8 cellular contexts compared by ENCODE assay signal in the genomic region with DNA sequence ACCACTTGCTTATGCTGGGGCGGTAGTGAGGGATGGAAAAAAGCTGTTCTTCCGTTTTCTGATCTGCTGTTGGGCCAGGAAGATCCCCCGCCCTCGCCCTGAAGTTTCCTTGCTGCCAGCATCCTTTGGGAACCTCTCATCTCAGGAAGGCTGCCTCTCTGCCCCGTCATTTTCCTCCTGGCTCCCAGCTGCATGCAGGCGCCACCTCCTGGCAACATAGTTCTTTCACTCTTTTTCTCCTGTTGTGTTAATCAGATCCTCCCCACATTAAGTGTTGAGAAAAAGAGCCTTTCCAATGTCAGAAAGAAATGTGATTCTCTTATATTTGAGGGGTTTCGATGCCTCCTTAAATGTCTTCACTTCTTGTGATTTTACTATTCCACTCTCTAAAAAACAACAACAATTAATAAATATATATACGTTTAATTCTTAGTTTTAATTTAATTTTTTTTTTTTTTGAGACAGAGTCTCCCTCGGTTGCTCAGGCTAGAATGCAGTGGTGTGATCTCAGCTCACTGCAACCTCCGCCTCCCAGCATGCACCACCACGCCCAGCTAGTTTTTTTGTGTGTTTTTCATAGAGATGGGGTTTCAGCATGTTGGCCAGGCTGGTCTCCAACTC.
DNase-seq lines count a peak whose midpoint lies in the region; ATAC-seq, FAIRE-seq and TF ChIP-seq lines count a peak whose summit lies in the region.

No MANE protein-coding gene starts in this region.

- no peaks in the 10 kb centered on the region for H3K27me3 Mint-ChIP-seq in osteocyte (ENCODE audit: unreplicated experiment)

- H3K27me3 ChIP-seq in vagina, result no peaks in the 10 kb centered on the region

- no peak overlapping the region for H3K27ac Mint-ChIP-seq in osteocyte (ENCODE audit: unreplicated experiment)

- no peaks in the 10 kb centered on the region for H3K9me3 Mint-ChIP-seq in osteocyte (ENCODE audit: unreplicated experiment)

- H3K9me3 ChIP-seq in vagina, result no peaks in the 10 kb centered on the region

- H3K4me3 Mint-ChIP-seq in osteocyte (ENCODE audit: unreplicated experiment), result no peak overlapping the region

- no peak overlapping the region for H3K27ac ChIP-seq in vagina

- ATAC-seq in GM18519 (IDR thresholded peaks at IDR 0.05; ENCODE audit: low FRiP score, unreplicated experiment), result peak; percentile 47

- no peaks in the 10 kb centered on the region for H3K36me3 ChIP-seq in vagina

- DNase-seq in AG08395 (ENCODE audit: low spot score) (peak; percentile 92), RCC 7860 (ENCODE audit: low spot score) (peak; percentile 69), foreskin fibroblast (peak; percentile 75 to 93), osteocyte (ENCODE audit: extremely low spot score, unreplicated experiment) (peak; percentile 90), vagina (ENCODE audit: extremely low spot score in 2 of 2) (no peak)
- peak; percentile 31 for DNase-seq in activated effector memory CD4-positive, alpha-beta T cell treated with Interleukin-2 at 50 U/mL for 16 hours

- peak; percentile 71 for FAIRE-seq in RCC 7860 (lab: Jason Lieb, UNC)

- H3K4me1 Mint-ChIP-seq in osteocyte (ENCODE audit: unreplicated experiment), result peaks cover 14% of the 10 kb centered on the region

- H3K4me3 ChIP-seq in foreskin fibroblast (ENCODE audit: low read depth in 1 of 2, low read length in 2 of 2), result no peak overlapping the region
- no peak overlapping the region for H3K4me3 ChIP-seq in vagina

- no peaks in the 10 kb centered on the region for H3K36me3 Mint-ChIP-seq in osteocyte (ENCODE audit: unreplicated experiment)

- H3K4me1 ChIP-seq in vagina, result no peaks in the 10 kb centered on the region

- intact Hi-C loops in vagina (cut with DNase I), result loop anchor here (5.0 kb wide), 1 partner anchor 164 kb away; no protein-coding TSS in a partner anchor

- TF ChIP-seq POLR2A in vagina (IDR thresholded peaks at IDR 0.05), result no peak

- TF ChIP-seq CTCF in LNCAP (IDR thresholded peaks at IDR 0.05) (peak; percentile 73), foreskin fibroblast (IDR thresholded peaks at IDR 0.05; ENCODE audit: low read depth, low read length) (peak; percentile 79), osteocyte (IDR thresholded peaks at IDR 0.05) (peak; percentile 90), vagina (IDR thresholded peaks at IDR 0.05) (peak; percentile 39 to 82 (median 69))

Comparison
In these comparisons a context has a peak if more than half of its experiments do, and no peak if none do; other contexts are left out.
1. DNase-seq: peak in AG08395 (single experiment), RCC 7860 (single experiment), activated effector memory CD4-positive, alpha-beta T cell treated with Interleukin-2 at 50 U/mL for 16 hours (single experiment), foreskin fibroblast (2 of 2) and osteocyte (single experiment); none in vagina (0 of 2).
2. Peak in every context shown above with its lines, with median percentiles within 50 percentile points of each other: CTCF ChIP-seq.